In the genomic region with DNA sequence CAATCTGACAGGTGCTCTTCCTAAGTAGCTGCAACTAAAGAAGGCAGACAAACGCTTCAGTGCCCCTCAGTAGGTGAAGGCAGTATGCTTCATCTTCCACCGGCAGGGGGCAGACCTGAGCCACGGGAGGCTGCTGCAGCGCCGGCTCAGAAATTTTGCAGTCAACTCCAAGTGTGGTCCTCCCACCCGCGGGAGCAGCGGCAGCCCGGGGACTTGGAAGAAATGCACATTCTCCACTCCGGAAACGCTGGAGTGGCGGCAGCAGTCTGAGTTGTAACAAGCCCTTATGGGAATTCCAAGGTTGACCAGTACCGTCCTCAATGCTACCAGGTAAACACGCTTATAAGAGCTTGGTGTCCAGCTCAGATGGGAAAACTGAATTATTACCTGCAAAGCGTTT, we compare ENCODE assay signal across 8 cellular contexts. TPM values are rescaled to one million over a fixed set of nuclear protein-coding genes. Genes with fewer than 3 reads are reported as not detected.
DNase-seq lines count a peak whose midpoint lies in the region; ATAC-seq and TF ChIP-seq lines count a peak whose summit lies in the region.

No MANE protein-coding gene starts in this region.

- ATAC-seq in GM18505 (IDR thresholded peaks at IDR 0.05; ENCODE audit: unreplicated experiment) (peak; percentile 71), HG03066 (IDR thresholded peaks at IDR 0.05; ENCODE audit: low read depth, unreplicated experiment) (peak; percentile 66)
- ATAC-seq in activated CD8-positive, alpha-beta memory T cell treated with anti-CD3 and anti-CD28 coated beads, Interleukin-2, amount 10 ng/mL, durations not matched to agents 7 days and 5 days: peak; percentile 32

- no peak for TF ChIP-seq POLR2A in GM18505 (IDR thresholded peaks at IDR 0.05; ENCODE audit: borderline replicate concordance, extremely low read depth, insufficient read depth, insufficient read length)

- peaks cover 42% of the 10 kb centered on the region for H3K27me3 Mint-ChIP-seq in activated CD8-positive, alpha-beta memory T cell treated with anti-CD3 and anti-CD28 coated beads, Interleukin-2, amount 10 ng/mL, durations not matched to agents 7 days and 5 days

- no peak overlapping the region for H3K4me3 ChIP-seq in epithelial cell of esophagus (ENCODE audit: low read length)

- peaks cover 40% of the 10 kb centered on the region for H3K4me1 Mint-ChIP-seq in activated CD8-positive, alpha-beta memory T cell treated with anti-CD3 and anti-CD28 coated beads, Interleukin-2, amount 10 ng/mL, durations not matched to agents 7 days and 5 days

- peak overlapping the region; percentile 36 for H3K4me3 Mint-ChIP-seq in activated CD8-positive, alpha-beta memory T cell treated with anti-CD3 and anti-CD28 coated beads, Interleukin-2, amount 10 ng/mL, durations not matched to agents 7 days and 5 days

- DNase-seq in AG08395 (ENCODE audit: low spot score): peak; percentile 82
- peak; percentile 69 for DNase-seq in NCI-H69 (lab: John Stamatoyannopoulos, UW)
- DNase-seq in activated CD8-positive, alpha-beta memory T cell treated with anti-CD3 and anti-CD28 coated beads, Interleukin-2, amount 10 ng/mL, durations not matched to agents 7 days and 5 days: peak; percentile 83
- DNase-seq in epithelial cell of esophagus (ENCODE audit: low read depth): peak; percentile 64
- DNase-seq in myocyte (ENCODE audit: low read depth): peak; percentile 86
- peak; percentile 36 to 56 for DNase-seq in stimulated activated CD8-positive, alpha-beta memory T cell treated with anti-CD3 and anti-CD28 coated beads, Interleukin-7, amount 100 ng/mL, for 1 hour (ENCODE audit: low read depth in 2 of 2)

- CTCF ChIA-PET in activated CD8-positive, alpha-beta memory T cell treated with anti-CD3 and anti-CD28 coated beads, Interleukin-2, amount 10 ng/mL, durations not matched to agents 7 days and 5 days (lab: Charles Lee): interaction anchor here (0.6 to 3.9 kb wide), 12 partner anchors 9 to 1171 kb away, joined by 3 to 19 read pairs (median 3); no protein-coding TSS in a partner anchor

- TF ChIP-seq CTCF in epithelial cell of esophagus (IDR thresholded peaks at IDR 0.05; ENCODE audit: insufficient read depth, low read depth, low read length, missing control alignments): peak; percentile 95

- peaks cover 3% of the 10 kb centered on the region for H3K36me3 Mint-ChIP-seq in activated CD8-positive, alpha-beta memory T cell treated with anti-CD3 and anti-CD28 coated beads, Interleukin-2, amount 10 ng/mL, durations not matched to agents 7 days and 5 days

- H3K27ac Mint-ChIP-seq in activated CD8-positive, alpha-beta memory T cell treated with anti-CD3 and anti-CD28 coated beads, Interleukin-2, amount 10 ng/mL, durations not matched to agents 7 days and 5 days: no peak overlapping the region

- H3K9me3 Mint-ChIP-seq in activated CD8-positive, alpha-beta memory T cell treated with anti-CD3 and anti-CD28 coated beads, Interleukin-2, amount 10 ng/mL, durations not matched to agents 7 days and 5 days (ENCODE audit: low read depth): no peaks in the 10 kb centered on the region

RNA-seq across cellular contexts. Expression of gene IGFBP3, which starts 3.4 kb away (rescaled TPM):
- total RNA-seq in activated CD8-positive, alpha-beta memory T cell treated with anti-CD3 and anti-CD28 coated beads, Interleukin-2, amount 10 ng/mL, durations not matched to agents 7 days and 5 days: 10 to 100 TPM; 10.5 to 17.8 TPM
- total RNA-seq in myocyte: 184 and 207 TPM in 2 replicates
- polyA plus RNA-seq in myocyte (2012): 3,452 TPM

RNA-seq across cellular contexts. Expression of gene IGFBP1, which starts 29.4 kb away (rescaled TPM):
- not detected for total RNA-seq in activated CD8-positive, alpha-beta memory T cell treated with anti-CD3 and anti-CD28 coated beads, Interleukin-2, amount 10 ng/mL, durations not matched to agents 7 days and 5 days
- not detected in 2 replicates for total RNA-seq in myocyte
- 1.0 TPM for polyA plus RNA-seq in myocyte (2012)

RNA-seq across cellular contexts. Expression of gene CCDC201, which starts 44.8 kb away (rescaled TPM):
- total RNA-seq in activated CD8-positive, alpha-beta memory T cell treated with anti-CD3 and anti-CD28 coated beads, Interleukin-2, amount 10 ng/mL, durations not matched to agents 7 days and 5 days: not detected
- not detected in 2 replicates for total RNA-seq in myocyte
- not detected for polyA plus RNA-seq in myocyte (2012)
